Comparison of ENCODE assay signal across 1 cellular context in genomic region chr2:96072746-96073145, GRCh38.
TF ChIP-seq lines count a peak whose summit lies in the region.

No MANE protein-coding gene starts in this region.

TF ChIP-seq in K562, 482 proteins besides CTCF, POLR2A, EP300 and RAD21:
- no peak for TF ChIP-seq KHSRP (IDR thresholded peaks at IDR 0.05)
- no peak for TF ChIP-seq CBFA2T3 (IDR thresholded peaks at IDR 0.05)
- no peak for TF ChIP-seq PHF20 (IDR thresholded peaks at IDR 0.05; ENCODE audit: partially characterized antibody)
- TF ChIP-seq C11orf30 (IDR thresholded peaks at IDR 0.05; ENCODE audit: low read depth) = no peak
- TF ChIP-seq SRF (CRISPR knock-in tag; IDR thresholded peaks at IDR 0.05) = no peak
- TF ChIP-seq CHD4 (IDR thresholded peaks at IDR 0.05; ENCODE audit: insufficient read depth, insufficient replicate concordance, low read depth, low read length, poor library complexity, severe bottlenecking) = no peak
- no peak for TF ChIP-seq EZH2 (IDR thresholded peaks at IDR 0.05; ENCODE audit: borderline replicate concordance, low read depth, low read length)
- TF ChIP-seq NFRKB (IDR thresholded peaks at IDR 0.05; ENCODE audit: low read depth) = no peak
- TF ChIP-seq FUS (optimal IDR thresholded peaks at IDR 0.05; ENCODE audit: low read depth, low read length) = no peak
- TF ChIP-seq U2AF1 (optimal IDR thresholded peaks at IDR 0.05; ENCODE audit: low read depth, low read length) = no peak
- no peak for TF ChIP-seq SUPT5H (IDR thresholded peaks at IDR 0.05)
- TF ChIP-seq MTA2 (IDR thresholded peaks at IDR 0.05; ENCODE audit: low read depth) = no peak
- no peak for TF ChIP-seq DDX20 (tag; IDR thresholded peaks at IDR 0.05; ENCODE audit: low read depth)
- no peak for TF ChIP-seq KDM2B (CRISPR knock-in tag; IDR thresholded peaks at IDR 0.05)
- no peak for TF ChIP-seq HNRNPH1 (optimal IDR thresholded peaks at IDR 0.05; ENCODE audit: low read depth, low read length)
- no peak for TF ChIP-seq NELFE (IDR thresholded peaks at IDR 0.05; ENCODE audit: insufficient read depth, insufficient read length)
- no peak for TF ChIP-seq CAMTA2 (CRISPR knock-in tag; conservative IDR thresholded peaks at IDR 0.05)
